ENCODE assay signal across 23 cellular contexts in the genomic region with DNA sequence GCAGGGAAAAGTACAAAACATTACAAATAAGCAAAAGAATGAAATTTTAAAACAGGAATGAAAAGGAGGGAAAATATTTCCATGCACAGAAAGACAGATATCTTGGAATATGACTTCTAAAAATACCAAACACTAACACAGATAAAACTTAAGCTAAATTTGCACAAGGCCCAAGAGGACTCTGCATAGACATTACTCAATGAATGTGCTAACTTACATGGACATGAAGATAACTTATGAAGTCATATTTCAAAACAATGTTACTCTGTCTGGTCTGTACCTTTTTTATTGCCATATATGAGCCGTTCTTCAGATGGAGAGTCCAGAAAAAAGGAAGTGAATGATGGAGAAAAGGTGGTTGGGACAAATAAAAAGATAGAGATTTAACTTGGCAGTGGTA.
"Had no signal": no experiment of that assay in that cellular context is flagged by ENCODE, and none has a peak within 500 bp of the region (broad histone marks: within the 10 kb centered on the region; RNA-seq: fewer than 3 reads in every experiment).

No MANE protein-coding gene starts in this region.

- H3K4me1 ChIP-seq: lower lobe of right lung, pancreas, right lobe of liver, tibial artery, upper lobe of left lung, uterus had no signal

- H3K9me3 Mint-ChIP-seq: endodermal cell; nephron; stimulated activated effector memory CD8-positive, alpha-beta T cell treated with anti-CD3 and anti-CD28 coated beads, Interleukin-12 subunit alpha, Interleukin-12 subunit beta, amount 100 ng/mL, for 72 hours; stimulated activated naive CD8-positive, alpha-beta T cell treated with anti-CD3 and anti-CD28 coated beads, Interleukin-15, Interleukin-2, amounts not matched to agents 100 ng/mL and 50 ng/mL, for 24 hours had no signal

- ATAC-seq: left lobe of liver; lower lobe of right lung; pancreas; right lobe of liver; stimulated activated effector memory CD8-positive, alpha-beta T cell treated with anti-CD3 and anti-CD28 coated beads, Interleukin-12 subunit alpha, Interleukin-12 subunit beta, amount 100 ng/mL, for 72 hours had no signal

- H3K27ac ChIP-seq: lower lobe of right lung, pancreas, right lobe of liver, tibial artery, upper lobe of left lung, uterus had no signal

- H3K27ac Mint-ChIP-seq: endodermal cell; nephron; progenitor cell of endocrine pancreas; stimulated activated effector memory CD8-positive, alpha-beta T cell treated with anti-CD3 and anti-CD28 coated beads, Interleukin-12 subunit alpha, Interleukin-12 subunit beta, amount 100 ng/mL, for 72 hours; stimulated activated naive CD8-positive, alpha-beta T cell treated with anti-CD3 and anti-CD28 coated beads, Interleukin-15, Interleukin-2, amounts not matched to agents 100 ng/mL and 50 ng/mL, for 24 hours had no signal

- DNase-seq: effector CD4-positive, alpha-beta T cell; endodermal cell; erythroblast; heart right ventricle; hypothalamus; kidney glomerular epithelial cell; lower lobe of right lung; mesenchymal stem cell; midbrain; occipital lobe; pancreas; right lobe of liver; stimulated activated CD4-positive, alpha-beta T cell treated with anti-CD3 and anti-CD28 coated beads, Interleukin-4, amount 100 ng/mL, for 1 hour; stimulated activated CD8-positive, alpha-beta memory T cell treated with anti-CD3 and anti-CD28 coated beads, Interleukin-4, amount 100 ng/mL, for 48 hours; tibial artery; upper lobe of left lung; uterus had no signal

- H3K4me1 Mint-ChIP-seq: endodermal cell; nephron; stimulated activated effector memory CD8-positive, alpha-beta T cell treated with anti-CD3 and anti-CD28 coated beads, Interleukin-12 subunit alpha, Interleukin-12 subunit beta, amount 100 ng/mL, for 72 hours had no signal

- H3K4me3 Mint-ChIP-seq: endodermal cell; nephron; stimulated activated effector memory CD8-positive, alpha-beta T cell treated with anti-CD3 and anti-CD28 coated beads, Interleukin-12 subunit alpha, Interleukin-12 subunit beta, amount 100 ng/mL, for 72 hours; stimulated activated naive CD8-positive, alpha-beta T cell treated with anti-CD3 and anti-CD28 coated beads, Interleukin-15, Interleukin-2, amounts not matched to agents 100 ng/mL and 50 ng/mL, for 24 hours had no signal

- H3K9me3 ChIP-seq: heart right ventricle, lower lobe of right lung, pancreas, right lobe of liver, tibial artery, upper lobe of left lung, uterus had no signal

- H3K27me3 Mint-ChIP-seq: progenitor cell of endocrine pancreas; stimulated activated naive CD8-positive, alpha-beta T cell treated with anti-CD3 and anti-CD28 coated beads, Interleukin-15, Interleukin-2, amounts not matched to agents 100 ng/mL and 50 ng/mL, for 24 hours had no signal

- H3K27me3 ChIP-seq: heart right ventricle, pancreas, right lobe of liver, tibial artery, upper lobe of left lung, uterus had no signal

- H3K4me3 ChIP-seq: coronary artery, heart right ventricle, lower lobe of right lung, pancreas, right lobe of liver, tibial artery, upper lobe of left lung, uterus had no signal
